In the genomic region with DNA sequence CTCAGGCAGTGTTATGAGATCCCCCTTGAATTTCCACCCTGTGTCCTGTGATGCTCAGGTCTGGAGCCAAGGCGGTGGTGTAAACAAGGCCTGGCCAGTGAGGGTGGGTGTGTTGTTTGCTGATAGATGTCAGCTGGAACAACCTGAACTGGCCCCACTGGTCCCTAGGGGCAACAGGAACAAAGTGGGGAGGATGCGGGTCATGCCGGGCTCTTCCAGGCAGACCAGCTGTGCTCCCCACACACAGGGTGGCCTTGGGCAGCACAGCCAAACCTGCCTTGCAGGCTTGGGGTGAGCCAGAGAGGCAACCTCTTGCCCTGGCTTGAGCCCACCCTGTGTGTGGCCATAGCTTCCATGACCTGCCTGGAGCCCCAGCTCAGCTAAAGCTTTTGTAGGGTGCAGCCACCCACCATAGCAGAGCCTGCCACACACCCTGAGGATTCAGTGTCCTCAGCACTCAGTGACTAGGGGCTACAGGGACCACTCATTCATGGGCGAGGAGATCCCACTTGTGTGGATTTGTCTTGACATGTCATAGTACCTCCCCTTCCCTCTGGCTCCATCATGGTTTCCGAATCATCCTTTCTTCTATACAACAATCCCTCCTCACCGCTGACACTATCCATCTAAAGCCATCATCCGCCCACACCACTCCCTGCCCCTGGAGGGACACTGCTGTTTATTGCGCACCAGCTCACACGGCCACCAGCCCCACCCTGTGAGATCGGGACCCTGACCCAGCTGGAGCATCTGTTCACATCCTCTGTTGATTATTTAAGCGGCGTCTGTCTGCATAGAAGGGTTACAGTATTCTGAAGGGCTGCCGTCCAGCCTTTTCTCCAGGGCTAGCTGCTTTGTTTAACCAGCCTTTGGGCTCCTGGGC, we compare ENCODE assay signal across 16 cellular contexts.
"Had no signal": no experiment of that assay in that cellular context is flagged by ENCODE, and none has a peak within 500 bp of the region (broad histone marks: within the 10 kb centered on the region; RNA-seq: fewer than 3 reads in every experiment).

No MANE protein-coding gene starts in this region.

- DNase-seq: activated CD4-positive, alpha-beta memory T cell treated with anti-CD3 and anti-CD28 coated beads for 36 hours; activated naive CD4-positive, alpha-beta T cell treated with anti-CD3 and anti-CD28 coated beads, Interleukin-2, amount 50 U/mL, for 16 hours; activated T-cell treated with anti-CD3 and anti-CD28 coated beads for 4 hours; aorta; brain microvascular endothelial cell; colonic mucosa; foreskin keratinocyte; hypothalamus; sigmoid colon; spleen; stimulated activated CD8-positive, alpha-beta memory T cell treated with anti-CD3 and anti-CD28 coated beads, Interleukin-4, amount 100 ng/mL, for 48 hours; stimulated activated naive CD4-positive, alpha-beta T cell had no signal

- H3K4me1 ChIP-seq: colonic mucosa, foreskin keratinocyte had no signal

- H3K27ac ChIP-seq: brain microvascular endothelial cell, colonic mucosa, foreskin keratinocyte, sigmoid colon, spleen had no signal

- H3K36me3 ChIP-seq: brain microvascular endothelial cell, colonic mucosa, sigmoid colon, spleen had no signal

- FAIRE-seq: keratinocyte, TTC549 had no signal

- H3K9me3 ChIP-seq: colonic mucosa, psoas muscle, sigmoid colon, spleen had no signal

- H3K27me3 ChIP-seq: brain microvascular endothelial cell, colonic mucosa, sigmoid colon, spleen had no signal

- H3K4me3 ChIP-seq: colonic mucosa, psoas muscle, sigmoid colon, spleen had no signal

- ATAC-seq: foreskin keratinocyte, left lobe of liver had no signal
